ENCODE assay signal across 23 cellular contexts in genomic region chr6:3450888-3451287, GRCh38.
"Had no signal": no experiment of that assay in that cellular context is flagged by ENCODE, and none has a peak within 500 bp of the region (broad histone marks: within the 10 kb centered on the region; RNA-seq: fewer than 3 reads in every experiment).

No MANE protein-coding gene starts in this region.

- H3K36me3 Mint-ChIP-seq: natural killer cell treated with Interleukin-12 subunit alpha and Interleukin-12 subunit beta and Interleukin-15 and Interleukin-18, amount 100 ng/mL, for 72 hours had no signal

- H3K9me3 ChIP-seq: esophagus squamous epithelium, heart right ventricle, left lung, mucosa of descending colon, prostate gland, tibial nerve had no signal

- H3K36me3 ChIP-seq: esophagus squamous epithelium, heart right ventricle, left lung, prostate gland, tibial nerve had no signal

- DNase-seq: activated CD4-positive, alpha-beta memory T cell treated with anti-CD3 and anti-CD28 coated beads, Interleukin-2, amount 10 ng/mL, durations not matched to agents 7 days and 5 days; activated CD4-positive, alpha-beta T cell treated with anti-CD3 and anti-CD28 coated beads for 1 hour; activated CD4-positive, alpha-beta T cell treated with anti-CD3 and anti-CD28 coated beads, Interleukin-2, amount 10 ng/mL, durations not matched to agents 7 days and 5 days; activated CD8-positive, alpha-beta memory T cell treated with anti-CD3 and anti-CD28 coated beads, Interleukin-2, amount 50 U/mL, for 48 hours; activated gamma-delta T cell treated with Interleukin-2 at 50 U/mL for 16 hours; activated naive CD4-positive, alpha-beta T cell treated with anti-CD3 and anti-CD28 coated beads, Interleukin-2, amount 50 U/mL, for 16 hours; activated T-cell treated with anti-CD3 and anti-CD28 coated beads, Interleukin-2, amount 50 U/mL, for 24 hours; dermis blood vessel endothelial cell; effector CD4-positive, alpha-beta T cell; esophagus squamous epithelium; foreskin keratinocyte; heart right ventricle; left lung; mucosa of descending colon; stimulated activated CD4-positive, alpha-beta T cell treated with anti-CD3 and anti-CD28 coated beads, Interleukin-15, amount 100 ng/mL, for 24 hours; stimulated activated naive CD4-positive, alpha-beta T cell; T-helper 2 cell had no signal

- H3K4me3 Mint-ChIP-seq: activated CD4-positive, alpha-beta memory T cell treated with anti-CD3 and anti-CD28 coated beads, Interleukin-2, amount 10 ng/mL, durations not matched to agents 7 days and 5 days; activated CD4-positive, alpha-beta T cell treated with anti-CD3 and anti-CD28 coated beads, Interleukin-2, amount 10 ng/mL, durations not matched to agents 7 days and 5 days; activated T-cell treated with anti-CD3 and anti-CD28 coated beads, Interleukin-2, amount 50 U/mL, for 24 hours; natural killer cell treated with Interleukin-12 subunit alpha and Interleukin-12 subunit beta and Interleukin-15 and Interleukin-18, amount 100 ng/mL, for 72 hours had no signal

- H3K27me3 ChIP-seq: esophagus squamous epithelium had no signal

- H3K4me3 ChIP-seq: esophagus squamous epithelium, heart right ventricle, left lung, lung, mucosa of descending colon, prostate gland, tibial nerve had no signal

- ATAC-seq: foreskin keratinocyte; heart right ventricle; left lung; mucosa of descending colon; natural killer cell treated with Interleukin-12 subunit alpha and Interleukin-12 subunit beta and Interleukin-15 and Interleukin-18, amount 100 ng/mL, for 72 hours had no signal

- H3K27ac ChIP-seq: epithelial cell of prostate, esophagus squamous epithelium, foreskin keratinocyte, heart right ventricle, left lung, prostate gland, tibial nerve had no signal

- H3K9me3 Mint-ChIP-seq: activated CD4-positive, alpha-beta memory T cell treated with anti-CD3 and anti-CD28 coated beads, Interleukin-2, amount 10 ng/mL, durations not matched to agents 7 days and 5 days; activated T-cell treated with anti-CD3 and anti-CD28 coated beads, Interleukin-2, amount 50 U/mL, for 24 hours; natural killer cell treated with Interleukin-12 subunit alpha and Interleukin-12 subunit beta and Interleukin-15 and Interleukin-18, amount 100 ng/mL, for 72 hours had no signal

- H3K27ac Mint-ChIP-seq: activated CD4-positive, alpha-beta memory T cell treated with anti-CD3 and anti-CD28 coated beads, Interleukin-2, amount 10 ng/mL, durations not matched to agents 7 days and 5 days; activated CD4-positive, alpha-beta T cell treated with anti-CD3 and anti-CD28 coated beads, Interleukin-2, amount 10 ng/mL, durations not matched to agents 7 days and 5 days; activated T-cell treated with anti-CD3 and anti-CD28 coated beads, Interleukin-2, amount 50 U/mL, for 24 hours; natural killer cell treated with Interleukin-12 subunit alpha and Interleukin-12 subunit beta and Interleukin-15 and Interleukin-18, amount 100 ng/mL, for 72 hours had no signal

- H3K4me1 ChIP-seq: prostate gland had no signal

- FAIRE-seq: colon had no signal
